Comparison of ENCODE assay signal across 10 cellular contexts in the genomic region with DNA sequence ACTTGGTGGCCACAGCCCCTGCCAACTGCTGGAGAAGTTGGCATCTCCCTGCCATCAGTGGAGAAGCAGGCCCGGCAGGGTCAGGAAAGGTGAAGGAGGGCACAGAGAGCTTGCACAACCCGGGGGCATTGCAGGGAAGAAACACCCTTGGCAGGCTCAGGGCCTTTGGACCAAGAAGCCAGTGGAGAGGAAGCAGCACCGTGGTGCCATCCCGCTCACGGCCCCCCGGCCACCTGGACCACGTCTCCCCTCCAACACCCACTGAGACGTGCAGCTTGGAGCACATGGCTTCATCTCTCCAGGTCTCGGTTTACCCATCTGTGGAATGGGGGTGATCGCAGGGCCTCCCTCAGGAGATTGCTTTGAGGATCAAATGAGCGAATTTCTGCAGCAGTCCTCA.
"Had no signal": no experiment of that assay in that cellular context is flagged by ENCODE, and none has a peak within 500 bp of the region (broad histone marks: within the 10 kb centered on the region; RNA-seq: fewer than 3 reads in every experiment).

No MANE protein-coding gene starts in this region.

- H3K4me2 ChIP-seq: KMS-11 had no signal

- H3K9me3 ChIP-seq: HAP-1 had no signal

- H3K4me3 Mint-ChIP-seq: HFFc6 had no signal

- ATAC-seq: HCT116 had no signal

- H3K4me3 ChIP-seq: GM23248, HAP-1 had no signal

- H3K4me1 ChIP-seq: HAP-1 had no signal

- H2AFZ ChIP-seq: GM23248 had no signal

- DNase-seq: GM23248, GOT3, H7, HFFc6, IMR-90, KBM-7 had no signal

- H3K36me3 ChIP-seq: HAP-1 had no signal

- H3K9ac ChIP-seq: GM23248, KMS-11 had no signal

- H3K27ac ChIP-seq: GM23248, HL-60, KMS-11 had no signal

- H3K27ac Mint-ChIP-seq: HFFc6 had no signal
